ENCODE assay signal across 9 cellular contexts in genomic region chr2:54271843-54272600, GRCh38. TPM values are rescaled to one million over a fixed set of nuclear protein-coding genes. Genes with fewer than 3 reads are reported as not detected.
A peak's percentile ranks its signal among the peaks of the same experiment; 100 is the strongest.
DNase-seq lines count a peak whose midpoint lies in the region; ATAC-seq and TF ChIP-seq lines count a peak whose summit lies in the region.
"Had no signal": no experiment of that assay in that cellular context is flagged by ENCODE, and none has a peak within 500 bp of the region (broad histone marks: within the 10 kb centered on the region; RNA-seq: fewer than 3 reads in every experiment).

No MANE protein-coding gene starts in this region.

- no peaks in the 10 kb centered on the region for H4K20me1 ChIP-seq in MM.1S (ENCODE audit: insufficient read depth, low read length)

- H3K4me1 ChIP-seq in CD8-positive, alpha-beta T cell (ENCODE audit: insufficient read depth, low read length), result no peaks in the 10 kb centered on the region
- H3K4me1 ChIP-seq in MM.1S (ENCODE audit: low read length), result 0 out of 2 replicates have a peak, but pooled peaks cover 3% of the 10 kb centered on the region

- intact Hi-C loops in CD8-positive, alpha-beta T cell (cut with DNase I, micrococcal nuclease), result no loop called here

- H3K9ac ChIP-seq in MM.1S (ENCODE audit: low read length), result no peak overlapping the region

- H3K27ac ChIP-seq in CD8-positive, alpha-beta T cell (ENCODE audit: low read depth, low read length), result no peak overlapping the region
- H3K27ac ChIP-seq in MM.1S (ENCODE audit: low read length), result no peak overlapping the region

- no peak for TF ChIP-seq CTCF in CD8-positive, alpha-beta T cell (IDR thresholded peaks at IDR 0.05)
- no peak for TF ChIP-seq CTCF in MM.1S (IDR thresholded peaks at IDR 0.05; ENCODE audit: low read length)

- no peaks in the 10 kb centered on the region for H3K9me3 ChIP-seq in CD8-positive, alpha-beta T cell (ENCODE audit: low read length)
- H3K9me3 ChIP-seq in MM.1S (replicated peaks; ENCODE audit: insufficient read depth, low read length), result no peaks in the 10 kb centered on the region

- CTCF ChIA-PET in CD8-positive, alpha-beta T cell (lab: Charles Lee), result no interaction called here

- H2AFZ ChIP-seq in MM.1S (ENCODE audit: low read length), result no peak overlapping the region

- no peaks in the 10 kb centered on the region for H3K27me3 Mint-ChIP-seq in CD8-positive, alpha-beta T cell (ENCODE audit: low read depth)

- POLR2A ChIA-PET in CD8-positive, alpha-beta T cell (lab: Charles Lee), result no interaction called here

- H3K79me2 ChIP-seq in MM.1S (ENCODE audit: low read length), result no peaks in the 10 kb centered on the region

- ATAC-seq in CD8-positive, alpha-beta T cell, result no peak
- peak; percentile 85 for ATAC-seq in GM19324 (IDR thresholded peaks at IDR 0.05; ENCODE audit: low FRiP score, unreplicated experiment)
- ATAC-seq in HG02884 (IDR thresholded peaks at IDR 0.05; ENCODE audit: unreplicated experiment), result peak; percentile 96

- no peaks in the 10 kb centered on the region for H3K27me3 ChIP-seq in CD8-positive, alpha-beta T cell (ENCODE audit: insufficient read depth, low read length)
- no peaks in the 10 kb centered on the region for H3K27me3 ChIP-seq in MM.1S (replicated peaks; ENCODE audit: insufficient read depth, low read length)

- DNase-seq in CD8-positive, alpha-beta T cell, result no peak
- DNase-seq in MM.1S (peak; percentile 45), NCI-H1105 treated with DMSO at 0.1 percent for 48 hours (lab: John Stamatoyannopoulos, UW) (no peak), COLO668 (lab: John Stamatoyannopoulos, UW; ENCODE audit: unreplicated experiment) (no peak)
- DNase-seq in activated effector memory CD4-positive, alpha-beta T cell treated with Interleukin-2 at 50 U/mL for 16 hours, result no peak
- no peak for DNase-seq in activated CD8-positive, alpha-beta memory T cell treated with anti-CD3 and anti-CD28 coated beads, Interleukin-2, amount 50 U/mL, for 4 hours

- peaks cover 11% of the 10 kb centered on the region for H3K4me1 Mint-ChIP-seq in CD8-positive, alpha-beta T cell (ENCODE audit: low read depth)

- no peaks in the 10 kb centered on the region for H3K9me3 Mint-ChIP-seq in CD8-positive, alpha-beta T cell
- H3K9me3 Mint-ChIP-seq: activated T-helper 1 cell treated with anti-CD3 and anti-CD28 coated beads, Interleukin-12 subunit alpha, Interleukin-12 subunit beta, Interleukin-2, Interleukin-4 antibody, amounts not matched to agents 30 ng/mL and 10 ng/mL and 1 ng/mL, durations not matched to agents 14 hours and 24 hours and 36 hours had no signal

- H3K4me3 ChIP-seq in CD8-positive, alpha-beta T cell (ENCODE audit: low read depth, low read length), result no peak overlapping the region
- no peak overlapping the region for H3K4me3 ChIP-seq in MM.1S (ENCODE audit: low read length)

- H3K36me3 ChIP-seq in CD8-positive, alpha-beta T cell (ENCODE audit: insufficient read depth, low read length), result no peaks in the 10 kb centered on the region
- H3K36me3 ChIP-seq in MM.1S (replicated peaks; ENCODE audit: insufficient read depth, low read length), result no peaks in the 10 kb centered on the region

- H3K9me2 ChIP-seq in MM.1S (replicated peaks; ENCODE audit: insufficient read depth, low read length), result no peaks in the 10 kb centered on the region

- no peaks in the 10 kb centered on the region for H3F3A ChIP-seq in MM.1S (ENCODE audit: insufficient read depth, low read length)

- no peak overlapping the region for H3K4me3 Mint-ChIP-seq in CD8-positive, alpha-beta T cell
- H3K4me3 Mint-ChIP-seq: activated T-helper 1 cell treated with anti-CD3 and anti-CD28 coated beads, Interleukin-12 subunit alpha, Interleukin-12 subunit beta, Interleukin-2, Interleukin-4 antibody, amounts not matched to agents 30 ng/mL and 10 ng/mL and 1 ng/mL, durations not matched to agents 14 hours and 24 hours and 36 hours had no signal

- H3K36me3 Mint-ChIP-seq in CD8-positive, alpha-beta T cell, result peaks cover 9% of the 10 kb centered on the region

- peak overlapping the region; percentile 4 for H3K27ac Mint-ChIP-seq in CD8-positive, alpha-beta T cell
- H3K27ac Mint-ChIP-seq: activated T-helper 1 cell treated with anti-CD3 and anti-CD28 coated beads, Interleukin-12 subunit alpha, Interleukin-12 subunit beta, Interleukin-2, Interleukin-4 antibody, amounts not matched to agents 30 ng/mL and 10 ng/mL and 1 ng/mL, durations not matched to agents 14 hours and 24 hours and 36 hours had no signal

- H3K4me2 ChIP-seq in MM.1S (ENCODE audit: low read depth, low read length), result no peak overlapping the region

RNA-seq across cellular contexts. Expression of gene TSPYL6, which starts 16.0 kb away (rescaled TPM):
- not detected for total RNA-seq in CD8-positive, alpha-beta T cell
- total RNA-seq: activated T-helper 1 cell treated with anti-CD3 and anti-CD28 coated beads, Interleukin-12 subunit alpha, Interleukin-12 subunit beta, Interleukin-2, Interleukin-4 antibody, amounts not matched to agents 30 ng/mL and 10 ng/mL and 1 ng/mL, durations not matched to agents 14 hours and 24 hours and 36 hours had no signal
